14 cellular contexts compared by ENCODE assay signal in genomic region chr1:83545450-83545849, GRCh38.
DNase-seq lines count a peak whose midpoint lies in the region; ATAC-seq and TF ChIP-seq lines count a peak whose summit lies in the region.
"Had no signal": no experiment of that assay in that cellular context is flagged by ENCODE, and none has a peak within 500 bp of the region (broad histone marks: within the 10 kb centered on the region; RNA-seq: fewer than 3 reads in every experiment).

No MANE protein-coding gene starts in this region.

- no peaks in the 10 kb centered on the region for H3K4me1 ChIP-seq in neural progenitor cell

- no peaks in the 10 kb centered on the region for H4K20me1 ChIP-seq in neural progenitor cell (ENCODE audit: low read depth)

- ATAC-seq in GM18907 (IDR thresholded peaks at IDR 0.05; ENCODE audit: unreplicated experiment) (no peak), HG03175 (IDR thresholded peaks at IDR 0.05; ENCODE audit: unreplicated experiment) (no peak)

- H3K36me3 Mint-ChIP-seq in neural progenitor cell (no peaks in the 10 kb centered on the region), osteocyte (ENCODE audit: unreplicated experiment) (no peaks in the 10 kb centered on the region)
- H3K36me3 Mint-ChIP-seq in activated T-helper 2 cell treated with anti-CD3 and anti-CD28 coated beads, Interferon-gamma antibody, Interleukin-2, Interleukin-4, amounts not matched to agents 10 μg/mL and 5 μg/mL and 100 μg/mL, durations not matched to agents 14 hours and 24 hours and 36 hours (ENCODE audit: low read depth) = no peaks in the 10 kb centered on the region
- H3K36me3 Mint-ChIP-seq: immature natural killer cell had no signal

- TF ChIP-seq CTCF in NB4 (IDR thresholded peaks at IDR 0.05; ENCODE audit: low read depth, low read length) = no peak
- peak; percentile 26 for TF ChIP-seq CTCF in astrocyte of the cerebellum (IDR thresholded peaks at IDR 0.05; ENCODE audit: low read depth, low read length, missing control alignments)
- peak; percentile 55 for TF ChIP-seq CTCF in neural progenitor cell (IDR thresholded peaks at IDR 0.05)
- no peak for TF ChIP-seq CTCF in osteocyte (IDR thresholded peaks at IDR 0.05)

- DNase-seq in H4 (ENCODE audit: low spot score) (peak; percentile 13), NB4 (ENCODE audit: low read depth) (peak; percentile 2), astrocyte of the cerebellum (ENCODE audit: low read depth) (no peak), neural progenitor cell (ENCODE audit: low spot score) (peak; percentile 31), osteocyte (ENCODE audit: extremely low spot score, unreplicated experiment) (no peak)
- DNase-seq in activated T-helper 2 cell treated with anti-CD3 and anti-CD28 coated beads, Interferon-gamma antibody, Interleukin-2, Interleukin-4, amounts not matched to agents 10 μg/mL and 5 μg/mL and 100 μg/mL, durations not matched to agents 14 hours and 24 hours and 36 hours (ENCODE audit: low spot score) = no peak
- DNase-seq: activated CD8-positive, alpha-beta memory T cell treated with anti-CD3 and anti-CD28 coated beads for 24 hours; immature natural killer cell; NCI-H187 treated with DMSO at 0.1 percent for 48 hours; OCI-M1; substantia nigra had no signal

- H2AFZ ChIP-seq in neural progenitor cell (replicated peaks) = peak overlapping the region; percentile 61

- H3K4me2 ChIP-seq in neural progenitor cell = no peak overlapping the region

- no peak overlapping the region for H3K9ac ChIP-seq in neural progenitor cell

- no peak overlapping the region for H3K4me3 ChIP-seq in NB4 (ENCODE audit: low read depth, low read length)
- no peak overlapping the region for H3K4me3 ChIP-seq in astrocyte of the cerebellum (ENCODE audit: low read depth, low read length)
- H3K4me3 ChIP-seq in neural progenitor cell = no peak overlapping the region

- in situ Hi-C loops in astrocyte of the cerebellum (cut with HindIII; ENCODE audit: low sequenced_read_pairs) = no loop called here

- H3K27me3 Mint-ChIP-seq in neural progenitor cell (ENCODE audit: insufficient read depth, low read depth) (no peaks in the 10 kb centered on the region), osteocyte (ENCODE audit: unreplicated experiment) (no peaks in the 10 kb centered on the region)
- no peaks in the 10 kb centered on the region for H3K27me3 Mint-ChIP-seq in activated T-helper 2 cell treated with anti-CD3 and anti-CD28 coated beads, Interferon-gamma antibody, Interleukin-2, Interleukin-4, amounts not matched to agents 10 μg/mL and 5 μg/mL and 100 μg/mL, durations not matched to agents 14 hours and 24 hours and 36 hours (ENCODE audit: low read depth)
- H3K27me3 Mint-ChIP-seq: activated naive CD4-positive, alpha-beta T cell treated with anti-CD3 and anti-CD28 coated beads, Interleukin-2, amount 50 U/mL, for 24 hours had no signal

- no peaks in the 10 kb centered on the region for H3K9me3 ChIP-seq in neural progenitor cell (ENCODE audit: low read depth)

- H3K27ac ChIP-seq in neural progenitor cell = no peak overlapping the region

- H3K4me1 Mint-ChIP-seq in neural progenitor cell = no peaks in the 10 kb centered on the region
- peaks cover 11% of the 10 kb centered on the region for H3K4me1 Mint-ChIP-seq in osteocyte (ENCODE audit: unreplicated experiment)
- peaks cover 2% of the 10 kb centered on the region for H3K4me1 Mint-ChIP-seq in activated T-helper 2 cell treated with anti-CD3 and anti-CD28 coated beads, Interferon-gamma antibody, Interleukin-2, Interleukin-4, amounts not matched to agents 10 μg/mL and 5 μg/mL and 100 μg/mL, durations not matched to agents 14 hours and 24 hours and 36 hours (ENCODE audit: low read depth)
- H3K4me1 Mint-ChIP-seq: immature natural killer cell had no signal

- H3K27ac Mint-ChIP-seq in neural progenitor cell (no peak overlapping the region), osteocyte (ENCODE audit: unreplicated experiment) (no peak overlapping the region)
- no peak overlapping the region for H3K27ac Mint-ChIP-seq in activated T-helper 2 cell treated with anti-CD3 and anti-CD28 coated beads, Interferon-gamma antibody, Interleukin-2, Interleukin-4, amounts not matched to agents 10 μg/mL and 5 μg/mL and 100 μg/mL, durations not matched to agents 14 hours and 24 hours and 36 hours
- H3K27ac Mint-ChIP-seq: activated naive CD4-positive, alpha-beta T cell treated with anti-CD3 and anti-CD28 coated beads, Interleukin-2, amount 50 U/mL, for 24 hours; immature natural killer cell had no signal

- no peaks in the 10 kb centered on the region for H3K79me2 ChIP-seq in neural progenitor cell (ENCODE audit: low read depth)

- no peaks in the 10 kb centered on the region for H3K27me3 ChIP-seq in neural progenitor cell

- H3F3A ChIP-seq in neural progenitor cell (ENCODE audit: low read depth) = no peaks in the 10 kb centered on the region

- H3K4me3 Mint-ChIP-seq in neural progenitor cell (no peak overlapping the region), osteocyte (ENCODE audit: unreplicated experiment) (no peak overlapping the region)
- no peak overlapping the region for H3K4me3 Mint-ChIP-seq in activated T-helper 2 cell treated with anti-CD3 and anti-CD28 coated beads, Interferon-gamma antibody, Interleukin-2, Interleukin-4, amounts not matched to agents 10 μg/mL and 5 μg/mL and 100 μg/mL, durations not matched to agents 14 hours and 24 hours and 36 hours (ENCODE audit: low read depth)
- H3K4me3 Mint-ChIP-seq: activated naive CD4-positive, alpha-beta T cell treated with anti-CD3 and anti-CD28 coated beads, Interleukin-2, amount 50 U/mL, for 24 hours; immature natural killer cell had no signal

- TF ChIP-seq POLR2A in NB4 (IDR thresholded peaks at IDR 0.05; ENCODE audit: extremely low read depth, insufficient read length) = no peak

- intact Hi-C loops in activated T-helper 2 cell treated with anti-CD3 and anti-CD28 coated beads, Interferon-gamma antibody, Interleukin-2, Interleukin-4, amounts not matched to agents 10 μg/mL and 5 μg/mL and 100 μg/mL, durations not matched to agents 14 hours and 24 hours and 36 hours (cut with micrococcal nuclease) = no loop called here

- H3K36me3 ChIP-seq in neural progenitor cell = no peaks in the 10 kb centered on the region

- H3K9me3 Mint-ChIP-seq in neural progenitor cell = peaks cover 2% of the 10 kb centered on the region
- no peaks in the 10 kb centered on the region for H3K9me3 Mint-ChIP-seq in osteocyte (ENCODE audit: unreplicated experiment)
- no peaks in the 10 kb centered on the region for H3K9me3 Mint-ChIP-seq in activated T-helper 2 cell treated with anti-CD3 and anti-CD28 coated beads, Interferon-gamma antibody, Interleukin-2, Interleukin-4, amounts not matched to agents 10 μg/mL and 5 μg/mL and 100 μg/mL, durations not matched to agents 14 hours and 24 hours and 36 hours

Comparison
In these comparisons a context has a peak if more than half of its experiments do, and no peak if none do; other contexts are left out.
1. DNase-seq: peak in H4 (single experiment), NB4 (single experiment) and neural progenitor cell (single experiment); none in astrocyte of the cerebellum (single experiment), osteocyte (single experiment) and activated T-helper 2 cell treated with anti-CD3 and anti-CD28 coated beads, Interferon-gamma antibody, Interleukin-2, Interleukin-4, amounts not matched to agents 10 μg/mL and 5 μg/mL and 100 μg/mL, durations not matched to agents 14 hours and 24 hours and 36 hours (single experiment).
2. CTCF ChIP-seq: peak in astrocyte of the cerebellum (single experiment) and neural progenitor cell (single experiment); none in NB4 (single experiment) and osteocyte (single experiment).